10 cellular contexts compared by ENCODE assay signal in the genomic region with DNA sequence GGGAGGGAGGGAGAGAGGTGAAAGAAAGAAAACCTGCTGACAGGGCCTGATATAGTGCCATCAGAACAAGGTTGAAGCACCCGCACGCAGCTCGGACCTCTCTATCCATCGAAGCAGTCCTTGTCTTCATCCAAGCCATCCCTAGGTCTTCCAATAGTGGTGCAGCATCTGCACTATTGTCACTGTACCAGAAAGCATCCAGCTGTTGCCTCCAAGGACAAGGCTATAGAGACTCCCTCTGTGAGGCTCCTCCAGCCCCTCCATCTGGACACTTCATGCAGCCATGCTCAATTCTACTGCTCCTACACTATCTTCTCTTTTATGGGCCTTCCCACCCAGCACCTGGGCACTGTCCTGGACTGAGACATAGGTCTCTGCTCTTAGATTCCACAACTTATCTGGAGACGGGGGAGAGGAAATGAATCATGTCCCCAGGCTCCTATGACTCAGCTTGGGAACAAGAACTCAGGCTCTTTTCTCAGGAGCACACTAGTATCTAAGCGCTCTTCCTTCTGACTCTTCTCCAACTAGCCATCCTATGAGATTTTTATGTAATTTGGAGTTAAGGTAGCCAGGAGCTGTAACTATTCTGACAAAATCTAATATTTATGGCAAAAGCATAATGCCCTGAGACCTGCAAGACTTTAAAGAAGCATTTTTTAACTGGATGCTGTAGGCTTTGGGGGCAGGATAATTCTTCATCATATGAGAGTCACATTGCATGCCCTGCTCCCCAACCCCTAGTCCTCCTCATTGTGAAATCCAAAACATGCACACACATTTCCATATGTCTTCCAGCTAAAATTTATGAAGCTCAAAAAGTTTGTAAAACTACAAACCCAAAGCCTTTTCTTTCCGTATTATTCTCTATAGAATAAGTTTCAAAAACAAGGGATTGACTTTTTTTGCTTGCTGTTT.
A peak's percentile ranks its signal among the peaks of the same experiment; 100 is the strongest.
DNase-seq lines count a peak whose midpoint lies in the region; ATAC-seq and TF ChIP-seq lines count a peak whose summit lies in the region.
"Had no signal": no experiment of that assay in that cellular context is flagged by ENCODE, and none has a peak within 500 bp of the region (broad histone marks: within the 10 kb centered on the region; RNA-seq: fewer than 3 reads in every experiment).

No MANE protein-coding gene starts in this region.

- H3K4me3 ChIP-seq in SK-N-MC (no peak overlapping the region), fibroblast of villous mesenchyme (ENCODE audit: low read depth, low read length) (no peak overlapping the region), retinal pigment epithelial cell (ENCODE audit: low read length) (no peak overlapping the region), lower leg skin (ENCODE audit: low read depth, poor library complexity, severe bottlenecking) (no peak overlapping the region)

- peak; percentile 80 for DNase-seq in GM04503 (ENCODE audit: low read depth)
- peak; percentile 20 for DNase-seq in SK-N-MC (ENCODE audit: low read depth, low spot score)
- peak; percentile 96 for DNase-seq in fibroblast of villous mesenchyme (ENCODE audit: low read depth)
- DNase-seq in retinal pigment epithelial cell (ENCODE audit: low read depth) = peak; percentile 13
- no peak for DNase-seq in NCI-H1417 treated with DMSO at 0.1 percent for 48 hours (lab: John Stamatoyannopoulos, UW)
- DNase-seq in lower leg skin (ENCODE audit: low spot score in 2 of 2) = no peak
- DNase-seq: NCI-H82 had no signal

- peaks cover 14% of the 10 kb centered on the region for H3K36me3 ChIP-seq in SK-N-MC (ENCODE audit: insufficient read depth, low read length)

- ATAC-seq in GM19035 (IDR thresholded peaks at IDR 0.05; ENCODE audit: unreplicated experiment) (no peak), GM18870 (IDR thresholded peaks at IDR 0.05; ENCODE audit: unreplicated experiment) (no peak)

- no peak for TF ChIP-seq POLR2A in lower leg skin (IDR thresholded peaks at IDR 0.05)

- no peak overlapping the region for H3K9ac ChIP-seq in SK-N-MC (ENCODE audit: insufficient read length)

- no peaks in the 10 kb centered on the region for H3K9me3 ChIP-seq in SK-N-MC (ENCODE audit: low read depth, low read length)

- TF ChIP-seq CTCF in fibroblast of villous mesenchyme (IDR thresholded peaks at IDR 0.05; ENCODE audit: insufficient read depth, low read depth, low read length) = no peak
- TF ChIP-seq CTCF in retinal pigment epithelial cell (conservative IDR thresholded peaks at IDR 0.05; ENCODE audit: low read depth, low read length) = no peak
- no peak for TF ChIP-seq CTCF in lower leg skin (IDR thresholded peaks at IDR 0.05)

- WGBS in lower leg skin, 2 donors = 71 to 73% methylated on average over 7 of the region's 7 CpGs

- peak overlapping the region; percentile 43; the same call in 1 of the 2 replicates for H3K27ac ChIP-seq in SK-N-MC
- H3K27ac ChIP-seq: VCaP had no signal

- intact Hi-C loops in lower leg skin (cut with DNase I; ENCODE audit: low total_unique reads) = loop anchor here (5.0 kb wide), 1 partner anchor 1188 kb away; no protein-coding TSS in a partner anchor

Comparison
In these comparisons a context has a peak if more than half of its experiments do, and no peak if none do; other contexts are left out.
1. DNase-seq: peak in GM04503 (single experiment), SK-N-MC (single experiment), fibroblast of villous mesenchyme (single experiment) and retinal pigment epithelial cell (single experiment); none in NCI-H1417 treated with DMSO at 0.1 percent for 48 hours (single experiment) and lower leg skin (0 of 2).